In genomic region chr3:50611464-50612233, GRCh38 we compare ENCODE assay signal across 8 cellular contexts. TPM values are rescaled to one million over a fixed set of nuclear protein-coding genes. Genes with fewer than 3 reads are reported as not detected.
DNase-seq lines count a peak whose midpoint lies in the region; ATAC-seq, FAIRE-seq and TF ChIP-seq lines count a peak whose summit lies in the region.

CISH (minus strand) TSS chr3:50611774; CDS start chr3:50611650, 124 bp downstream.

- peaks cover 5% of the 10 kb centered on the region for H3K4me1 Mint-ChIP-seq in astrocyte (ENCODE audit: low read depth, unreplicated experiment)

- no peaks in the 10 kb centered on the region for H3K9me2 ChIP-seq in hepatocyte (replicated peaks; ENCODE audit: insufficient read depth)

- H3K4me3 ChIP-seq in astrocyte (ENCODE audit: insufficient read depth, low read depth, low read length) (peak within 1 kb of the TSS; percentile 65), hepatocyte (peak within 1 kb of the TSS; percentile 51), retinal pigment epithelial cell (ENCODE audit: low read length) (peak within 1 kb of the TSS; percentile 57)

- H3K36me3 Mint-ChIP-seq in astrocyte (ENCODE audit: low read depth, unreplicated experiment) = peaks cover 3% of the 10 kb centered on the region

- H3K9ac ChIP-seq in astrocyte (ENCODE audit: low read length) = peak within 1 kb of the TSS; percentile 78

- TF ChIP-seq CTCF in astrocyte (IDR thresholded peaks at IDR 0.05; ENCODE audit: insufficient read depth, low read depth, low read length) (no peak), hepatocyte (IDR thresholded peaks at IDR 0.05; ENCODE audit: poor library complexity) (peak; percentile 52), retinal pigment epithelial cell (conservative IDR thresholded peaks at IDR 0.05; ENCODE audit: low read depth, low read length) (peak; percentile 54)

- no peaks in the 10 kb centered on the region for H3K9me3 Mint-ChIP-seq in astrocyte (ENCODE audit: unreplicated experiment)

- WGBS in hepatocyte (ENCODE audit: low lambda C conversion rate, missing lambda C conversion rate) = 1% methylated on average over 62 of the region's 75 CpGs

- H4K20me1 ChIP-seq in astrocyte (ENCODE audit: insufficient read depth, low read length) (peaks cover 4% of the 10 kb centered on the region), hepatocyte (ENCODE audit: insufficient read depth, poor library complexity, severe bottlenecking) (no peaks in the 10 kb centered on the region)

- H2AFZ ChIP-seq in astrocyte (ENCODE audit: low read depth, low read length) (peak within 1 kb of the TSS; percentile 78), hepatocyte (peak within 1 kb of the TSS; percentile 7)

- H3K9me3 ChIP-seq in astrocyte (ENCODE audit: insufficient read depth, low read depth, low read length) (no peaks in the 10 kb centered on the region), hepatocyte (ENCODE audit: low read depth) (no peaks in the 10 kb centered on the region)

- H3K36me3 ChIP-seq in astrocyte (ENCODE audit: insufficient read depth, low read length) = no peaks in the 10 kb centered on the region
- H3K36me3 ChIP-seq in hepatocyte (replicated peaks; ENCODE audit: insufficient read depth, low read depth) = no peaks in the 10 kb centered on the region

- DNase-seq in NCI-H1436 (lab: John Stamatoyannopoulos, UW) = peak; percentile 53
- DNase-seq in NCI-H1436 treated with DMSO at 0.1 percent for 48 hours (lab: John Stamatoyannopoulos, UW) = no peak
- DNase-seq in NCI-H146 treated with DMSO at 0.1 percent for 48 hours (lab: John Stamatoyannopoulos, UW; ENCODE audit: unreplicated experiment) = peak; percentile 65
- DNase-seq in T-helper 22 cell (ENCODE audit: low read depth) = peak; percentile 89
- DNase-seq in astrocyte (ENCODE audit: low read depth) = peak; percentile 77
- DNase-seq in hepatocyte (ENCODE audit: low spot score) = peak; percentile 98
- no peak for DNase-seq in retinal pigment epithelial cell (ENCODE audit: low read depth)

- H3K79me2 ChIP-seq in astrocyte (ENCODE audit: insufficient read depth, low read length) = no peaks in the 10 kb centered on the region
- H3K79me2 ChIP-seq in hepatocyte = peaks cover 20% of the 10 kb centered on the region

- H3K4me1 ChIP-seq in astrocyte (ENCODE audit: insufficient read depth, low read length) (peaks cover 18% of the 10 kb centered on the region), hepatocyte (ENCODE audit: insufficient read depth) (peaks cover 23% of the 10 kb centered on the region)

- no peak within 1 kb of the TSS for H3K27ac Mint-ChIP-seq in astrocyte (ENCODE audit: unreplicated experiment)

- no peak within 1 kb of the TSS for H3K27ac ChIP-seq in astrocyte (ENCODE audit: low read depth, low read length)
- H3K27ac ChIP-seq in hepatocyte = peak within 1 kb of the TSS; percentile 86

- peak within 1 kb of the TSS; percentile 82 for H3K4me3 Mint-ChIP-seq in astrocyte (ENCODE audit: unreplicated experiment)

- peaks cover 58% of the 10 kb centered on the region for H3K27me3 Mint-ChIP-seq in astrocyte (ENCODE audit: low read depth, unreplicated experiment)

- FAIRE-seq in astrocyte (lab: Jason Lieb, UNC) = no peak

- H3K27me3 ChIP-seq in astrocyte (ENCODE audit: insufficient read depth, low read length) (no peaks in the 10 kb centered on the region), hepatocyte (no peaks in the 10 kb centered on the region)

- peak; percentile 75 for ATAC-seq in HG02852 (IDR thresholded peaks at IDR 0.05; ENCODE audit: unreplicated experiment)

- peak within 1 kb of the TSS; percentile 97 for H3K4me2 ChIP-seq in astrocyte (ENCODE audit: low read length)
- peak within 1 kb of the TSS; percentile 80 for H3K4me2 ChIP-seq in hepatocyte

RNA-seq across cellular contexts. Expression of gene CISH, which starts in this region (rescaled TPM):
- total RNA-seq in astrocyte (0.75 and 1.2 TPM in 2 replicates), hepatocyte (4.0 and 5.9 TPM in 2 replicates)
- 9.0 and 15.3 TPM in 2 replicates for polyA plus RNA-seq in hepatocyte

Comparison
In these comparisons a context has a peak if more than half of its experiments do, and no peak if none do; other contexts are left out.
1. DNase-seq: peak in NCI-H1436 (single experiment), NCI-H146 treated with DMSO at 0.1 percent for 48 hours (single experiment), T-helper 22 cell (single experiment), astrocyte (single experiment) and hepatocyte (single experiment); none in NCI-H1436 treated with DMSO at 0.1 percent for 48 hours (single experiment) and retinal pigment epithelial cell (single experiment).
2. Peak in every context shown above with its lines, with median percentiles within 50 percentile points of each other: H3K4me3 ChIP-seq.